17 cellular contexts compared by ENCODE assay signal in the genomic region with DNA sequence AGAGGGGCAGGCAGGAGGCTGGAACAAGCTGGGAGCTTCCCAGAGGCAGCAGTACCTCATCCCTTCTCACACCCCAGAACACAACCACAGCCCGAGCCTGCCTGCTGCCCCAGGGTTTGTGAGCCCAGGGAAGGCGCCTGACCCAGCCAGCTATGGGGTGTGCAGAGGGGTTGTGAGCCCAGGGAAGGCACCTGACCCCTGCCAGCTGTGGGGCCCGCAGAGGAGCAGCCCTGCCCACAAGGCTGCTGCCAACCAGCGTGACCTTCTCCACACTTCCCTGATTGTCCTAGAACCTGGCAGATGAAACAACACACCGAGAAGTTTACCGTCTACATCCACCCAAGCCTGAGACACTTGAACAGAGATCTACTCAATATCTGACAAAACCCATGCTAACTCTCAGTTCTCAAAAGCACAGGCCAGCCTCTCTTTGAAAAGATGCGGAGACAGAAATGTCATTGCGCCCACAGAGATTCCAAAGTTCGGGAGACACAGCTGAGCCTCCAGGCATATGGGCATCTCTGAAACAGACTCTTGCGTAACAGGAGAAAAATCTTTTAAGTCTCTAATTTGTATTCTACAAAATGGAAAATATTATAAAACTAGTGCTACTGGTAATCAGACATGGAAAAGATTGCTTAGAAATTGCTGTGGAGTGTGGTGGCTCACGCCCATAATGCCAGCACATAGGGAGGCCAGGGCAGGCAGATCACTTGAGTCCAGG. TPM values are rescaled to one million over a fixed set of nuclear protein-coding genes. Genes with fewer than 3 reads are reported as not detected.
DNase-seq lines count a peak whose midpoint lies in the region; ATAC-seq and TF ChIP-seq lines count a peak whose summit lies in the region.
"Had no signal": no experiment of that assay in that cellular context is flagged by ENCODE, and none has a peak within 500 bp of the region (broad histone marks: within the 10 kb centered on the region; RNA-seq: fewer than 3 reads in every experiment).

No MANE protein-coding gene starts in this region.

- H3K27me3 ChIP-seq in layer of hippocampus (ENCODE audit: control insufficient read depth, insufficient read depth, low read length): no peaks in the 10 kb centered on the region

- DNase-seq in RWPE1 (ENCODE audit: low spot score) (no peak), osteocyte (ENCODE audit: extremely low spot score, unreplicated experiment) (no peak), DMS114 treated with DMSO at 0.1 percent for 48 hours (lab: John Stamatoyannopoulos, UW; ENCODE audit: unreplicated experiment) (no peak), DMS53 treated with DMSO at 0.1 percent for 48 hours (lab: John Stamatoyannopoulos, UW; ENCODE audit: unreplicated experiment) (no peak), NCI-H510A (lab: John Stamatoyannopoulos, UW) (no peak)
- no peak for DNase-seq in stimulated activated naive B cell treated with anti-CD40 and anti-IgM and Interleukin-4, amounts not matched to agents 10 μg/mL and 1 μg/mL and 100 μg/mL, for 72 hours
- DNase-seq: ACHN, GM23248, KBM-7, NCI-H1105, NCI-H2081 treated with DMSO at 0.1 percent for 48 hours, NCI-H446 treated with DMSO at 0.1 percent for 48 hours, SK-N-SH had no signal

- H3K27ac ChIP-seq in RWPE1: peak overlapping the region; percentile 14
- peak overlapping the region; percentile 41 for H3K27ac ChIP-seq in cingulate gyrus (ENCODE audit: low read depth, low read length)
- H3K27ac ChIP-seq in layer of hippocampus (ENCODE audit: low read depth, low read length): peak overlapping the region; percentile 23
- H3K27ac ChIP-seq: GM23248 had no signal

- H3K9me3 Mint-ChIP-seq in osteocyte (ENCODE audit: unreplicated experiment): no peaks in the 10 kb centered on the region
- H3K9me3 Mint-ChIP-seq in stimulated activated naive B cell treated with anti-CD40 and anti-IgM and Interleukin-4, amounts not matched to agents 10 μg/mL and 1 μg/mL and 100 μg/mL, for 72 hours: no peaks in the 10 kb centered on the region

- no peak for TF ChIP-seq CTCF in RWPE1 (conservative IDR thresholded peaks at IDR 0.05; ENCODE audit: low read depth)
- no peak for TF ChIP-seq CTCF in osteocyte (IDR thresholded peaks at IDR 0.05)

- H3K27ac Mint-ChIP-seq in osteocyte (ENCODE audit: unreplicated experiment): peak overlapping the region; percentile 31
- H3K27ac Mint-ChIP-seq in stimulated activated naive B cell treated with anti-CD40 and anti-IgM and Interleukin-4, amounts not matched to agents 10 μg/mL and 1 μg/mL and 100 μg/mL, for 72 hours: no peak overlapping the region

- POLR2A ChIA-PET in RWPE1 (lab: Yijun Ruan, JAX; ENCODE audit: low non-redundant PET): no interaction called here

- no peaks in the 10 kb centered on the region for H3K27me3 Mint-ChIP-seq in osteocyte (ENCODE audit: unreplicated experiment)
- H3K27me3 Mint-ChIP-seq in stimulated activated naive B cell treated with anti-CD40 and anti-IgM and Interleukin-4, amounts not matched to agents 10 μg/mL and 1 μg/mL and 100 μg/mL, for 72 hours: no peaks in the 10 kb centered on the region

- no peak for ATAC-seq in stimulated activated naive B cell treated with anti-CD40 and anti-IgM and Interleukin-4, amounts not matched to agents 10 μg/mL and 1 μg/mL and 100 μg/mL, for 72 hours (replicated peaks)
- ATAC-seq: Panc1 had no signal

- CTCF ChIA-PET in RWPE1 (lab: Yijun Ruan, JAX): no interaction called here

- H3K4me1 Mint-ChIP-seq in osteocyte (ENCODE audit: unreplicated experiment): peaks cover 3% of the 10 kb centered on the region
- peaks cover 5 to 6% of the 10 kb centered on the region in 2 donors for H3K4me1 Mint-ChIP-seq in stimulated activated naive B cell treated with anti-CD40 and anti-IgM and Interleukin-4, amounts not matched to agents 10 μg/mL and 1 μg/mL and 100 μg/mL, for 72 hours
- H3K4me1 Mint-ChIP-seq: CD14-positive monocyte had no signal

- H3K36me3 Mint-ChIP-seq in osteocyte (ENCODE audit: unreplicated experiment): peaks cover 66% of the 10 kb centered on the region
- H3K36me3 Mint-ChIP-seq in stimulated activated naive B cell treated with anti-CD40 and anti-IgM and Interleukin-4, amounts not matched to agents 10 μg/mL and 1 μg/mL and 100 μg/mL, for 72 hours: peaks cover 56 to 61% of the 10 kb centered on the region in 2 donors

- H3K4me3 Mint-ChIP-seq in osteocyte (ENCODE audit: unreplicated experiment): no peak overlapping the region
- H3K4me3 Mint-ChIP-seq in stimulated activated naive B cell treated with anti-CD40 and anti-IgM and Interleukin-4, amounts not matched to agents 10 μg/mL and 1 μg/mL and 100 μg/mL, for 72 hours: no peak overlapping the region
- H3K4me3 Mint-ChIP-seq: CD14-positive monocyte had no signal

RNA-seq across cellular contexts. Expression of a gene that starts 47.3 kb away (rescaled TPM):
- 48.0 and 51.3 TPM in 2 replicates for total RNA-seq in osteocyte
